Comparison of ENCODE assay signal across 15 cellular contexts in genomic region chr11:10379433-10379832, GRCh38.
DNase-seq lines count a peak whose midpoint lies in the region; ATAC-seq and TF ChIP-seq lines count a peak whose summit lies in the region.
"Had no signal": no experiment of that assay in that cellular context is flagged by ENCODE, and none has a peak within 500 bp of the region (broad histone marks: within the 10 kb centered on the region; RNA-seq: fewer than 3 reads in every experiment).

No MANE protein-coding gene starts in this region.

- TF ChIP-seq POLR2A in heart left ventricle (IDR thresholded peaks at IDR 0.05) (no peak), tibial nerve (IDR thresholded peaks at IDR 0.05) (no peak), ovary (IDR thresholded peaks at IDR 0.05) (no peak)

- no peak overlapping the region for H3K4me3 Mint-ChIP-seq in naive thymus-derived CD8-positive, alpha-beta T cell

- no peaks in the 10 kb centered on the region for H3K36me3 ChIP-seq in heart left ventricle
- H3K36me3 ChIP-seq in ascending aorta: no peaks in the 10 kb centered on the region
- no peaks in the 10 kb centered on the region for H3K36me3 ChIP-seq in tibial nerve
- no peaks in the 10 kb centered on the region for H3K36me3 ChIP-seq in ovary
- H3K36me3 ChIP-seq: uterus had no signal

- intact Hi-C loops in Right ventricle myocardium superior (cut with DNase I): no loop called here
- intact Hi-C loops in heart left ventricle (cut with DNase I): no loop called here
- intact Hi-C loops in ascending aorta (cut with DNase I): no loop called here
- intact Hi-C loops in ovary (cut with DNase I): no loop called here

- no peak overlapping the region for H3K4me3 ChIP-seq in heart left ventricle
- H3K4me3 ChIP-seq in ascending aorta: no peak overlapping the region
- H3K4me3 ChIP-seq in tibial nerve: no peak overlapping the region
- no peak overlapping the region for H3K4me3 ChIP-seq in ovary
- H3K4me3 ChIP-seq: SK-N-MC, uterus had no signal

- no peak overlapping the region for H3K27ac Mint-ChIP-seq in naive thymus-derived CD8-positive, alpha-beta T cell
- H3K27ac Mint-ChIP-seq: naive B cell had no signal

- DNase-seq in Right ventricle myocardium superior (no peak), heart left ventricle (no peak), ascending aorta (ENCODE audit: low spot score in 2 of 2) (no peak), foreskin keratinocyte (peak in 1 of 2 donors; percentile 59), tibial nerve (ENCODE audit: low spot score in 2 of 2) (no peak), ovary (no peak)
- no peak for DNase-seq in stimulated activated CD4-positive, alpha-beta T cell treated with anti-CD3 and anti-CD28 coated beads, Interleukin-2, amount 100 ng/mL, for 24 hours
- no peak for DNase-seq in naive thymus-derived CD8-positive, alpha-beta T cell
- DNase-seq: naive B cell; NCI-H1417 treated with DMSO at 0.1 percent for 48 hours; NCI-H446; stimulated activated CD4-positive, alpha-beta T cell treated with anti-CD3 and anti-CD28 coated beads, Interleukin-4, amount 100 ng/mL, for 24 hours; uterus had no signal

- TF ChIP-seq CTCF in heart left ventricle (IDR thresholded peaks at IDR 0.05) (no peak), ascending aorta (IDR thresholded peaks at IDR 0.05) (no peak), foreskin keratinocyte (conservative IDR thresholded peaks at IDR 0.05) (no peak), tibial nerve (IDR thresholded peaks at IDR 0.05) (no peak), ovary (IDR thresholded peaks at IDR 0.05) (no peak)

- no peaks in the 10 kb centered on the region for H3K9me3 Mint-ChIP-seq in naive thymus-derived CD8-positive, alpha-beta T cell

- H3K27me3 Mint-ChIP-seq in naive thymus-derived CD8-positive, alpha-beta T cell: peaks cover 8 to 29% (median 25%) of the 10 kb centered on the region in 5 donors

- 59 to 75% (median 64%) methylated on average over 1 of the region's 1 CpG for WGBS in heart left ventricle, 4 donors
- 13 to 41% methylated on average over 1 of the region's 1 CpG for WGBS in tibial nerve, 2 donors
- 5 to 10% (median 7%) methylated on average over 1 of the region's 1 CpG for WGBS in ovary, 3 donors

- H3K27me3 ChIP-seq in heart left ventricle (no peaks in the 10 kb centered on the region), ascending aorta (no peaks in the 10 kb centered on the region), foreskin keratinocyte (no peaks in the 10 kb centered on the region), tibial nerve (no peaks in the 10 kb centered on the region), ovary (no peaks in the 10 kb centered on the region)
- H3K27me3 ChIP-seq: uterus had no signal

- no peaks in the 10 kb centered on the region for H3K9me3 ChIP-seq in heart left ventricle
- H3K9me3 ChIP-seq in ascending aorta: no peaks in the 10 kb centered on the region
- no peaks in the 10 kb centered on the region for H3K9me3 ChIP-seq in tibial nerve
- no peaks in the 10 kb centered on the region for H3K9me3 ChIP-seq in ovary
- H3K9me3 ChIP-seq: uterus had no signal

- no peaks in the 10 kb centered on the region for H3K4me1 Mint-ChIP-seq in naive thymus-derived CD8-positive, alpha-beta T cell
- H3K4me1 Mint-ChIP-seq: naive B cell had no signal

- TF ChIP-seq EP300 in tibial nerve (IDR thresholded peaks at IDR 0.05): peak in 1 of 2 donors; percentile 59
- TF ChIP-seq EP300 in ovary (IDR thresholded peaks at IDR 0.05): no peak

- H3K36me3 Mint-ChIP-seq in naive thymus-derived CD8-positive, alpha-beta T cell: no peaks in the 10 kb centered on the region

- H3K27ac ChIP-seq in heart left ventricle (peak overlapping the region in 1 of 12 donors; percentile 11), ascending aorta (peak overlapping the region; percentile 16 to 66), foreskin keratinocyte (no peak overlapping the region), tibial nerve (peak overlapping the region in 3 of 4 donors; percentile 37 to 83 (median 77)), ovary (no peak overlapping the region)
- H3K27ac ChIP-seq: KMS-11, SK-N-MC had no signal

- H3K4me1 ChIP-seq in heart left ventricle (peaks cover 0 to 31% (median 2%) of the 10 kb centered on the region in 12 donors), ascending aorta (peaks cover 7 to 13% of the 10 kb centered on the region in 2 donors), foreskin keratinocyte (peaks cover 7% of the 10 kb centered on the region), tibial nerve (peaks cover 0 to 69% (median 22%) of the 10 kb centered on the region in 4 donors), ovary (ENCODE audit: insufficient read depth) (peaks cover 16% of the 10 kb centered on the region)
- H3K4me1 ChIP-seq: uterus had no signal

- POLR2A ChIA-PET in naive thymus-derived CD8-positive, alpha-beta T cell (lab: Charles Lee): no interaction called here

- ATAC-seq in Right ventricle myocardium superior (ENCODE audit: poor library complexity) (peak; percentile 24), heart left ventricle (no peak), foreskin keratinocyte (peak; percentile 54)
- ATAC-seq in naive thymus-derived CD8-positive, alpha-beta T cell: no peak

Comparison
In these comparisons a context has a peak if more than half of its experiments do, and no peak if none do; other contexts are left out.
1. ATAC-seq: peak in Right ventricle myocardium superior (single experiment) and foreskin keratinocyte (single experiment); none in heart left ventricle (0 of 4) and naive thymus-derived CD8-positive, alpha-beta T cell (0 of 2).
2. H3K27ac ChIP-seq: peak in ascending aorta (2 of 2) and tibial nerve (3 of 4); none in foreskin keratinocyte (single experiment) and ovary (0 of 2).